8 cellular contexts compared by ENCODE assay signal in genomic region chr5:151068571-151069197, GRCh38. TPM values are rescaled to one million over a fixed set of nuclear protein-coding genes. Genes with fewer than 3 reads are reported as not detected.
DNase-seq lines count a peak whose midpoint lies in the region; ATAC-seq and TF ChIP-seq lines count a peak whose summit lies in the region.

No MANE protein-coding gene starts in this region.

- peak; percentile 65 for ATAC-seq in GM18867 (IDR thresholded peaks at IDR 0.05; ENCODE audit: unreplicated experiment)
- ATAC-seq in GM21825 (IDR thresholded peaks at IDR 0.05; ENCODE audit: unreplicated experiment): peak; percentile 59

- H3K27me3 Mint-ChIP-seq in immature natural killer cell (ENCODE audit: low read depth in 3 of 3): peaks cover 2 to 3% (median 3%) of the 10 kb centered on the region in 3 donors

- peak overlapping the region; percentile 89 for H3K27ac ChIP-seq in OCI-LY3 (ENCODE audit: low read length)
- peak overlapping the region; percentile 58 for H3K27ac ChIP-seq in thymus (ENCODE audit: low read depth)

- peaks cover 50% of the 10 kb centered on the region for H3K36me3 ChIP-seq in OCI-LY3 (replicated peaks; ENCODE audit: low read depth, low read length)
- peaks cover 17% of the 10 kb centered on the region for H3K36me3 ChIP-seq in thymus (ENCODE audit: control insufficient read depth, insufficient read depth)

- peak overlapping the region; percentile 45 for H3K4me3 ChIP-seq in OCI-LY3 (ENCODE audit: low read length)
- H3K4me3 ChIP-seq in thymus (ENCODE audit: low read length): no peak overlapping the region

- H3K4me2 ChIP-seq in OCI-LY3 (ENCODE audit: low read length): peak overlapping the region; percentile 81

- H3K27ac Mint-ChIP-seq in immature natural killer cell: peak overlapping the region; percentile 54 to 86 (median 82)

- H2AFZ ChIP-seq in OCI-LY3 (ENCODE audit: low read depth, low read length): no peak overlapping the region

- peaks cover 0 to 4% (median 4%) of the 10 kb centered on the region in 3 donors for H3K36me3 Mint-ChIP-seq in immature natural killer cell

- peak; percentile 40 to 54 (median 49) for DNase-seq in immature natural killer cell
- DNase-seq in GM13977 (ENCODE audit: low spot score): no peak
- DNase-seq in NCI-H2171 treated with DMSO at 0.1 percent for 48 hours (lab: John Stamatoyannopoulos, UW): no peak
- DNase-seq in NCI-H2227 (lab: John Stamatoyannopoulos, UW; ENCODE audit: unreplicated experiment): no peak

- H3K27me3 ChIP-seq in OCI-LY3 (ENCODE audit: low read depth, low read length): no peaks in the 10 kb centered on the region
- no peaks in the 10 kb centered on the region for H3K27me3 ChIP-seq in thymus (ENCODE audit: control insufficient read depth, insufficient read depth)

- H3K4me1 ChIP-seq in OCI-LY3 (ENCODE audit: low read length) (peaks cover 92% of the 10 kb centered on the region), thymus (ENCODE audit: control insufficient read depth, insufficient read depth, low read length) (peaks cover 15% of the 10 kb centered on the region)

- peaks cover 100% of the 10 kb centered on the region for H4K20me1 ChIP-seq in OCI-LY3 (ENCODE audit: insufficient read depth, low read length)

- peaks cover 0 to 1% (median 0%) of the 10 kb centered on the region in 6 donors for H3K9me3 Mint-ChIP-seq in immature natural killer cell

- peak overlapping the region in 3 of 5 donors; percentile 11 to 49 (median 21) for H3K4me3 Mint-ChIP-seq in immature natural killer cell

- WGBS in thymus: 16% methylated on average over 9 of the region's 9 CpGs

- TF ChIP-seq CTCF in OCI-LY3 (IDR thresholded peaks at IDR 0.05; ENCODE audit: low read depth, low read length) (no peak), GM13977 (IDR thresholded peaks at IDR 0.05; ENCODE audit: extremely low read depth, insufficient read depth, missing control alignments) (no peak)

- H3K9me3 ChIP-seq in OCI-LY3 (ENCODE audit: insufficient read depth, low read length): no peaks in the 10 kb centered on the region
- no peaks in the 10 kb centered on the region for H3K9me3 ChIP-seq in thymus (ENCODE audit: control insufficient read depth)

- peaks cover 65 to 79% of the 10 kb centered on the region in 2 donors for H3K4me1 Mint-ChIP-seq in immature natural killer cell

- in situ Hi-C loops in GM13977 (cut with MboI; ENCODE audit: low pct_unique_long_range_greater_than_20kb, low sequenced_read_pairs, unreplicated experiment): no loop called here

- H3K79me2 ChIP-seq in OCI-LY3 (ENCODE audit: low read length): peaks cover 100% of the 10 kb centered on the region

- H3K9ac ChIP-seq in OCI-LY3 (ENCODE audit: low read length): peak overlapping the region; percentile 42

RNA-seq across cellular contexts. Expression of gene TNIP1, which starts 12.2 kb away (rescaled TPM):
- 10 to 100 TPM; 21.8 to 62.4 (median 40.2) TPM for polyA plus RNA-seq in immature natural killer cell
- 49.9 TPM for polyA plus RNA-seq in thymus

RNA-seq across cellular contexts. Expression of gene GPX3, which starts 48.3 kb away (rescaled TPM):
- polyA plus RNA-seq in immature natural killer cell (under 1 TPM in 1 of 3 donors, not detected in 2; 0.96 TPM), thymus (412 TPM)

Comparison
In these comparisons a context has a peak if more than half of its experiments do, and no peak if none do; other contexts are left out.
1. DNase-seq: peak in immature natural killer cell (3 of 3); none in GM13977 (single experiment), NCI-H2171 treated with DMSO at 0.1 percent for 48 hours (single experiment) and NCI-H2227 (single experiment).
2. RNA of gene GPX3, which starts 48.3 kb away (polyA plus RNA-seq): 412 TPM in thymus (single experiment); 0.96 TPM in immature natural killer cell; every median in the first group is over 100 times any median in the second.